3 cellular contexts compared by ENCODE assay signal in the genomic region with DNA sequence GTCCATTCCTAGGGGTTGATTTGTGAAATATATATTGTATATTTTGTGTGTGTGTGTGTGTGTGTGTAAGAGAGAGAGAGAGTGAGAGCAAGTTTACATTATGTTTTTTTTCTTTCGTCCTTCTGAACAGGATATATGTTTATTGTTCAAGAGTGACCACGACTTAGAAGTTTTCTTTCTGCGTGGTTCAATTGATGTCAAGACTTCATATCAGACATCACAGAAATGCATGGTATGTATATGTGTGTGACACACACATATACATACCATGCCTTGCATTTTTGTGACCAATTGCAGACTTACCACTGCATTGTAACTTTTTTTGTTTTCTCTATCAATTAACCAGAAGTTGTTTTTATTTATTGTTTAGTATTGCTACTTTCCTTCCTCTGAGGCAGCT.
TF ChIP-seq lines count a peak whose summit lies in the region.

No MANE protein-coding gene starts in this region.

TF ChIP-seq in A549, 52 proteins besides CTCF, POLR2A, EP300 and RAD21 (continued from another document):
- TF ChIP-seq EHF (CRISPR knock-in tag; IDR thresholded peaks at IDR 0.05) (no peak), USF2 (IDR thresholded peaks at IDR 0.05) (no peak), MYC (IDR thresholded peaks at IDR 0.05; ENCODE audit: borderline replicate concordance, low read length) (no peak), TFCP2L1 (CRISPR knock-in tag; IDR thresholded peaks at IDR 0.05) (no peak), EHMT2 (IDR thresholded peaks at IDR 0.05; ENCODE audit: low read depth) (no peak)

TF ChIP-seq in IMR-90, 13 proteins besides CTCF, POLR2A, EP300 and RAD21 (continued from another document):
- no peak for TF ChIP-seq RFX5 (IDR thresholded peaks at IDR 0.05; ENCODE audit: low read depth, low read length)
- no peak for TF ChIP-seq NFE2L2 (IDR thresholded peaks at IDR 0.05; ENCODE audit: low read depth, low read length)
- no peak for TF ChIP-seq MAFK (IDR thresholded peaks at IDR 0.05; ENCODE audit: low read depth, low read length)
- TF ChIP-seq, protein P1, sequence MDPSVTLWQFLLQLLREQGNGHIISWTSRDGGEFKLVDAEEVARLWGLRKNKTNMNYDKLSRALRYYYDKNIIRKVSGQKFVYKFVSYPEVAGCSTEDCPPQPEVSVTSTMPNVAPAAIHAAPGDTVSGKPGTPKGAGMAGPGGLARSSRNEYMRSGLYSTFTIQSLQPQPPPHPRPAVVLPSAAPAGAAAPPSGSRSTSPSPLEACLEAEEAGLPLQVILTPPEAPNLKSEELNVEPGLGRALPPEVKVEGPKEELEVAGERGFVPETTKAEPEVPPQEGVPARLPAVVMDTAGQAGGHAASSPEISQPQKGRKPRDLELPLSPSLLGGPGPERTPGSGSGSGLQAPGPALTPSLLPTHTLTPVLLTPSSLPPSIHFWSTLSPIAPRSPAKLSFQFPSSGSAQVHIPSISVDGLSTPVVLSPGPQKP (IDR thresholded peaks at IDR 0.05; ENCODE audit: borderline replicate concordance, low read depth, low read length) = no peak
- no peak for TF ChIP-seq CHD1 (IDR thresholded peaks at IDR 0.05; ENCODE audit: low read depth, low read length)
- no peak for TF ChIP-seq USF2 (IDR thresholded peaks at IDR 0.05; ENCODE audit: low read depth, low read length)
- TF ChIP-seq FOS (IDR thresholded peaks at IDR 0.05; ENCODE audit: low read depth, low read length) = no peak
- no peak for TF ChIP-seq SMC3 (IDR thresholded peaks at IDR 0.05; ENCODE audit: low read depth, low read length)
- no peak for TF ChIP-seq CEBPB (IDR thresholded peaks at IDR 0.05; ENCODE audit: low read depth, low read length)
- no peak for TF ChIP-seq RCOR1 (IDR thresholded peaks at IDR 0.05; ENCODE audit: insufficient replicate concordance, low read length)
- no peak for TF ChIP-seq BHLHE40 (IDR thresholded peaks at IDR 0.05; ENCODE audit: low read depth, low read length)
- no peak for TF ChIP-seq MXI1 (IDR thresholded peaks at IDR 0.05; ENCODE audit: borderline replicate concordance, low read depth, low read length)

TF ChIP-seq in HEK293T, 16 proteins besides CTCF, POLR2A, EP300 and RAD21 (continued from another document):
- TF ChIP-seq LEF1 (IDR thresholded peaks at IDR 0.05; ENCODE audit: borderline replicate concordance) (no peak), ZNF384 (IDR thresholded peaks at IDR 0.05) (no peak), BHLHE40 (IDR thresholded peaks at IDR 0.05; ENCODE audit: borderline replicate concordance) (no peak), HDGF (IDR thresholded peaks at IDR 0.05; ENCODE audit: borderline replicate concordance) (no peak), SP1 (IDR thresholded peaks at IDR 0.05) (no peak), ELF4 (IDR thresholded peaks at IDR 0.05) (no peak), FOXK2 (IDR thresholded peaks at IDR 0.05) (no peak), FOXM1 (IDR thresholded peaks at IDR 0.05; ENCODE audit: borderline replicate concordance) (no peak), ARNT (IDR thresholded peaks at IDR 0.05) (no peak), L3MBTL2 (conservative IDR thresholded peaks at IDR 0.05) (no peak), CTBP1 (IDR thresholded peaks at IDR 0.05; ENCODE audit: borderline replicate concordance) (no peak)
